Comparison of ENCODE assay signal across 9 cellular contexts in the genomic region with DNA sequence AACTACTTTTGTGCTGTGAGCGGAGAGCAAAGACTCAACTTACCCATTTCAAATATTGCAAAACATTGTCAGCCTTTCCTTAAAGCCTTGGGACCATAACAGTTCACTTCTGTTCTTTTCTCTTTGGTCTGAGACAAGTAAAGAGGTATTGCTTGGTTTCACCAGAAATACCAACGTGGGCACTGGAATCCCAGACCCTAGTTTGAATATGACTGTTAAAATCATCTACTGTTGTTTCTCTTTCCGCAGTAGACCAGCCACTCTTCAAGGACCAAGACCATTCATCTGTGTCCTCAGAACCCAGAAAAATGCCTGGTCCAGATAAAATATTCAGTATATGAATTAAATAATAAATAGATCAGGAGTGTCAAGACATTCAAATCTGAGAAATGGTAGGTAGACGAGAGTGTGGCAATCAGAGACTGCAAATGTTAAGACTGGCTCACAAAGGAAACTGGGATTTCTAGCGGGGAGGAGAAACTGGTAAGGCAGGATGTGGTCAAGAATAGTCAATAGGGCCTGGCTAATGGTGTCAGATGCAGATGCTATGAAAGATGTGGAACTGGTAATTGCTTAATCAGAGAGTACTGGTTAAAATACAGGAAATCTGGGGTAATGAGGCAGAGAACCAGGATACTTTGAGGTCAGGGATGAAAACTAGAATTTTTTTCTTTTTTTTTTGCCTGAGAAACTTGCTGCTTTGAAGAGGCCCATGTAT.
A peak's percentile ranks its signal among the peaks of the same experiment; 100 is the strongest.
DNase-seq lines count a peak whose midpoint lies in the region; ATAC-seq and TF ChIP-seq lines count a peak whose summit lies in the region.
"Had no signal": no experiment of that assay in that cellular context is flagged by ENCODE, and none has a peak within 500 bp of the region (broad histone marks: within the 10 kb centered on the region; RNA-seq: fewer than 3 reads in every experiment).

No MANE protein-coding gene starts in this region.

- H3K36me3 ChIP-seq in psoas muscle (ENCODE audit: insufficient read depth in 1 of 2, low read depth in 1 of 2): no peaks in the 10 kb centered on the region

- H3K27ac ChIP-seq in psoas muscle: no peak overlapping the region

- H3K9me3 ChIP-seq in psoas muscle: no peaks in the 10 kb centered on the region

- ATAC-seq in GM21381 (IDR thresholded peaks at IDR 0.05; ENCODE audit: unreplicated experiment): peak; percentile 88
- peak; percentile 94 for ATAC-seq in HG03432 (IDR thresholded peaks at IDR 0.05; ENCODE audit: unreplicated experiment)
- no peak for ATAC-seq in psoas muscle

- intact Hi-C loops in psoas muscle (cut with DNase I): no loop called here

- no peak for TF ChIP-seq CTCF in GM12865 (IDR thresholded peaks at IDR 0.05; ENCODE audit: insufficient read depth, low read depth, low read length, missing control alignments)
- no peak for TF ChIP-seq CTCF in cardiac fibroblast (IDR thresholded peaks at IDR 0.05; ENCODE audit: low read depth, low read length)
- TF ChIP-seq CTCF in psoas muscle (IDR thresholded peaks at IDR 0.05): no peak

- no peak overlapping the region for H3K4me3 ChIP-seq in GM12865 (ENCODE audit: low read depth, low read length)
- no peak overlapping the region for H3K4me3 ChIP-seq in cardiac fibroblast (replicated peaks in 1 of 2; ENCODE audit: low read depth in 2 of 2, low read length in 2 of 2)
- H3K4me3 ChIP-seq in psoas muscle: no peak overlapping the region

- H3K4me1 ChIP-seq in psoas muscle: no peaks in the 10 kb centered on the region

- WGBS in psoas muscle, 3 donors: 82 to 84% (median 82%) methylated on average over 5 of the region's 5 CpGs

- H3K27me3 ChIP-seq in psoas muscle (ENCODE audit: insufficient read depth in 3 of 3, low read length in 2 of 3): peaks cover 0 to 2% (median 0%) of the 10 kb centered on the region in 3 donors

- peak; percentile 83 for DNase-seq in GM12865 (ENCODE audit: low read depth)
- DNase-seq in cardiac fibroblast (ENCODE audit: low read depth in 2 of 2): peak; percentile 14 to 51
- no peak for DNase-seq in psoas muscle
- no peak for DNase-seq in NOMO-1 treated with DMSO at 0.1 percent for 48 hours (lab: John Stamatoyannopoulos, UW; ENCODE audit: unreplicated experiment)
- no peak for DNase-seq in COLO829 (ENCODE audit: low spot score)
- DNase-seq in activated effector memory CD4-positive, alpha-beta T cell treated with anti-CD3 and anti-CD28 coated beads, Interleukin-2, amount 50 U/mL, for 16 hours: no peak
- DNase-seq: retina had no signal

Comparison
In these comparisons a context has a peak if more than half of its experiments do, and no peak if none do; other contexts are left out.
1. DNase-seq: peak in GM12865 (single experiment) and cardiac fibroblast (2 of 2); none in psoas muscle (0 of 2), NOMO-1 treated with DMSO at 0.1 percent for 48 hours (single experiment), COLO829 (single experiment) and activated effector memory CD4-positive, alpha-beta T cell treated with anti-CD3 and anti-CD28 coated beads, Interleukin-2, amount 50 U/mL, for 16 hours (single experiment).
2. ATAC-seq: peak in GM21381 (single experiment) and HG03432 (single experiment); none in psoas muscle (0 of 4).